ENCODE assay signal across 9 cellular contexts in genomic region chr19:10730932-10731331, GRCh38. TPM values are rescaled to one million over a fixed set of nuclear protein-coding genes. Genes with fewer than 3 reads are reported as not detected.
DNase-seq lines count a peak whose midpoint lies in the region; ATAC-seq and TF ChIP-seq lines count a peak whose summit lies in the region.
"Had no signal": no experiment of that assay in that cellular context is flagged by ENCODE, and none has a peak within 500 bp of the region (broad histone marks: within the 10 kb centered on the region; RNA-seq: fewer than 3 reads in every experiment).

No MANE protein-coding gene starts in this region.

- H3K23ac ChIP-seq in neuronal stem cell (ENCODE audit: low read depth, low read length, poor library complexity), result peak overlapping the region; percentile 43

- peak overlapping the region; percentile 37 for H2AK5ac ChIP-seq in neuronal stem cell (ENCODE audit: low read depth, low read length)

- H2BK5ac ChIP-seq in neuronal stem cell (ENCODE audit: low read length), result no peak overlapping the region

- TF ChIP-seq CTCF in CD8-positive, alpha-beta T cell (IDR thresholded peaks at IDR 0.05), result no peak
- TF ChIP-seq CTCF in RWPE1 (conservative IDR thresholded peaks at IDR 0.05; ENCODE audit: low read depth), result no peak

- no peak for DNase-seq in CD8-positive, alpha-beta T cell
- no peak for DNase-seq in RWPE1 (ENCODE audit: low spot score)
- DNase-seq in neuronal stem cell (ENCODE audit: low spot score), result no peak
- DNase-seq in NCI-H526 (lab: John Stamatoyannopoulos, UW), result no peak
- DNase-seq in putamen (ENCODE audit: low spot score), result no peak
- no peak for DNase-seq in UCSD-AML1 (lab: John Stamatoyannopoulos, UW; ENCODE audit: unreplicated experiment)
- DNase-seq: NCI-H2107 had no signal

- CTCF ChIA-PET in CD8-positive, alpha-beta T cell (lab: Charles Lee), result interaction anchor here (1.1 to 2.6 kb wide), 6 partner anchors 11 to 66 kb away, joined by 3 to 22 read pairs (median 5); partner anchors contain the start of gene DNM2
- CTCF ChIA-PET in RWPE1 (lab: Yijun Ruan, JAX), result interaction anchor here (0.7 kb wide), 1 partner anchor 11 kb away, joined by 3 read pairs; no protein-coding TSS in a partner anchor

- peak overlapping the region; percentile 32 for H3K27ac ChIP-seq in CD8-positive, alpha-beta T cell (ENCODE audit: low read depth, low read length)
- peak overlapping the region; percentile 46 for H3K27ac ChIP-seq in RWPE1
- no peak overlapping the region for H3K27ac ChIP-seq in neuronal stem cell (replicated peaks; ENCODE audit: low read length)

- H3K36me3 ChIP-seq in CD8-positive, alpha-beta T cell (ENCODE audit: insufficient read depth, low read length), result no peaks in the 10 kb centered on the region
- H3K36me3 ChIP-seq in neuronal stem cell (replicated peaks in 1 of 2; ENCODE audit: control insufficient read depth in 2 of 2, insufficient read depth in 2 of 2, low read length in 2 of 2), result peaks cover 5 to 10% of the 10 kb centered on the region in 2 donors

- H3K4me3 ChIP-seq in CD8-positive, alpha-beta T cell (ENCODE audit: low read depth, low read length), result no peak overlapping the region
- peak overlapping the region in 1 of 2 donors; percentile 50 for H3K4me3 ChIP-seq in neuronal stem cell (ENCODE audit: low read length in 2 of 2)

- intact Hi-C loops in CD8-positive, alpha-beta T cell (cut with DNase I, micrococcal nuclease), result loop anchor here (1.0 to 2.0 kb wide), 3 partner anchors 14 to 28 kb away; no protein-coding TSS in a partner anchor

- H2BK12ac ChIP-seq in neuronal stem cell (ENCODE audit: low read length), result no peak overlapping the region

- peak overlapping the region; percentile 12 for H3K4me3 Mint-ChIP-seq in CD8-positive, alpha-beta T cell

- no peak overlapping the region for H3K4ac ChIP-seq in neuronal stem cell (ENCODE audit: low read length)

- no peak overlapping the region for H3K14ac ChIP-seq in neuronal stem cell (ENCODE audit: low read length)

- H2BK15ac ChIP-seq in neuronal stem cell (ENCODE audit: low read length), result no peak overlapping the region

- ATAC-seq in CD8-positive, alpha-beta T cell, result no peak
- ATAC-seq in esophagus mucosa, result peak; percentile 79
- no peak for ATAC-seq in HG02973 (IDR thresholded peaks at IDR 0.05; ENCODE audit: unreplicated experiment)

- no peak overlapping the region for H3K9ac ChIP-seq in neuronal stem cell (ENCODE audit: low read depth, low read length, poor library complexity)

- H3K9me3 Mint-ChIP-seq in CD8-positive, alpha-beta T cell, result no peaks in the 10 kb centered on the region

- peaks cover 35% of the 10 kb centered on the region for H3K4me1 ChIP-seq in CD8-positive, alpha-beta T cell (ENCODE audit: insufficient read depth, low read length)
- no peaks in the 10 kb centered on the region for H3K4me1 ChIP-seq in neuronal stem cell (ENCODE audit: control insufficient read depth in 2 of 2, insufficient read depth in 1 of 2, low read depth in 1 of 2, low read length in 2 of 2)

- no peak overlapping the region for H3K18ac ChIP-seq in neuronal stem cell (ENCODE audit: low read length)

- POLR2A ChIA-PET in CD8-positive, alpha-beta T cell (lab: Charles Lee), result interaction anchor here (0.9 to 2.3 kb wide), 5 partner anchors 12 to 54 kb away, joined by 3 to 13 read pairs (median 3); partner anchors contain the start of gene DNM2
- POLR2A ChIA-PET in RWPE1 (lab: Yijun Ruan, JAX; ENCODE audit: low non-redundant PET), result no interaction called here

- H4K91ac ChIP-seq in neuronal stem cell (ENCODE audit: low read depth, low read length, poor library complexity), result no peak overlapping the region

- peak overlapping the region; percentile 98 for H3K27ac Mint-ChIP-seq in CD8-positive, alpha-beta T cell

- no peak overlapping the region for H2AFZ ChIP-seq in neuronal stem cell (ENCODE audit: low read length)

- peaks cover 7% of the 10 kb centered on the region for H3K79me1 ChIP-seq in neuronal stem cell (ENCODE audit: low read depth, low read length)

- peaks cover 21% of the 10 kb centered on the region for H3K36me3 Mint-ChIP-seq in CD8-positive, alpha-beta T cell

- H3K4me1 Mint-ChIP-seq in CD8-positive, alpha-beta T cell (ENCODE audit: low read depth), result peaks cover 56% of the 10 kb centered on the region

- H3K9me3 ChIP-seq in CD8-positive, alpha-beta T cell (ENCODE audit: low read length), result no peaks in the 10 kb centered on the region
- H3K9me3 ChIP-seq in neuronal stem cell (replicated peaks in 1 of 2; ENCODE audit: control insufficient read depth in 2 of 2, insufficient read depth in 1 of 2, low read depth in 1 of 2, low read length in 2 of 2), result no peaks in the 10 kb centered on the region

- WGBS in neuronal stem cell (ENCODE audit: extremely low coverage in 2 of 2, insufficient read length in 2 of 2, insufficient replicate concordance in 1 of 2), 2 donors, result no CpG with 5 or more reads among the region's 12 CpGs

- no peak overlapping the region for H4K8ac ChIP-seq in neuronal stem cell (ENCODE audit: low read depth, low read length)

- H2BK120ac ChIP-seq in neuronal stem cell (ENCODE audit: low read depth, low read length), result no peak overlapping the region

- no peaks in the 10 kb centered on the region for H3K27me3 ChIP-seq in CD8-positive, alpha-beta T cell (ENCODE audit: insufficient read depth, low read length)
- no peaks in the 10 kb centered on the region for H3K27me3 ChIP-seq in neuronal stem cell (ENCODE audit: control insufficient read depth in 3 of 3, insufficient read depth in 3 of 3, low read depth in 1 of 3, low read length in 3 of 3)

- H3K4me2 ChIP-seq in neuronal stem cell (ENCODE audit: insufficient read depth, low read length, poor library complexity, severe bottlenecking), result no peak overlapping the region

- no peaks in the 10 kb centered on the region for H3K27me3 Mint-ChIP-seq in CD8-positive, alpha-beta T cell (ENCODE audit: low read depth)

RNA-seq across cellular contexts. Expression of gene DNM2, which starts 13.1 kb away (rescaled TPM):
- 100 to 1,000 TPM; 309 to 337 TPM for total RNA-seq in CD8-positive, alpha-beta T cell
- total RNA-seq in esophagus mucosa, result 79.8 TPM
- polyA plus RNA-seq in neuronal stem cell (2013, experiment 1 of 2), result 49.9 TPM
- polyA plus RNA-seq in neuronal stem cell (2013, experiment 2 of 2), result 49.9 TPM

RNA-seq across cellular contexts. Expression of gene QTRT1, which starts 29.7 kb away (rescaled TPM):
- total RNA-seq in CD8-positive, alpha-beta T cell, result 10 to 100 TPM; 47.3 to 52.1 TPM
- 30.5 TPM for total RNA-seq in esophagus mucosa
- 17.9 TPM for polyA plus RNA-seq in neuronal stem cell (2013, experiment 1 of 2)
- polyA plus RNA-seq in neuronal stem cell (2013, experiment 2 of 2), result 16.9 TPM
